1 cellular context compared by ENCODE assay signal in genomic region chr19:1000591-1001537, GRCh38.
TF ChIP-seq lines count a peak whose summit lies in the region.

No MANE protein-coding gene starts in this region.

TF ChIP-seq in IMR-90, 13 proteins besides CTCF, POLR2A, EP300 and RAD21:
- TF ChIP-seq, protein P1, sequence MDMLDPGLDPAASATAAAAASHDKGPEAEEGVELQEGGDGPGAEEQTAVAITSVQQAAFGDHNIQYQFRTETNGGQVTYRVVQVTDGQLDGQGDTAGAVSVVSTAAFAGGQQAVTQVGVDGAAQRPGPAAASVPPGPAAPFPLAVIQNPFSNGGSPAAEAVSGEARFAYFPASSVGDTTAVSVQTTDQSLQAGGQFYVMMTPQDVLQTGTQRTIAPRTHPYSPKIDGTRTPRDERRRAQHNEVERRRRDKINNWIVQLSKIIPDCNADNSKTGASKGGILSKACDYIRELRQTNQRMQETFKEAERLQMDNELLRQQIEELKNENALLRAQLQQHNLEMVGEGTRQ (IDR thresholded peaks at IDR 0.05; ENCODE audit: low read depth, low read length): no peak
- TF ChIP-seq RCOR1 (IDR thresholded peaks at IDR 0.05; ENCODE audit: insufficient replicate concordance, low read length): no peak
- TF ChIP-seq SMC3 (IDR thresholded peaks at IDR 0.05; ENCODE audit: low read depth, low read length): no peak
- TF ChIP-seq CHD1 (IDR thresholded peaks at IDR 0.05; ENCODE audit: low read depth, low read length): no peak
- no peak for TF ChIP-seq MAFK (IDR thresholded peaks at IDR 0.05; ENCODE audit: low read depth, low read length)
- no peak for TF ChIP-seq ELK1 (IDR thresholded peaks at IDR 0.05; ENCODE audit: borderline replicate concordance, low read depth, low read length)
- no peak for TF ChIP-seq CEBPB (IDR thresholded peaks at IDR 0.05; ENCODE audit: low read depth, low read length)
- TF ChIP-seq FOS (IDR thresholded peaks at IDR 0.05; ENCODE audit: low read depth, low read length): no peak
- TF ChIP-seq MXI1 (IDR thresholded peaks at IDR 0.05; ENCODE audit: borderline replicate concordance, low read depth, low read length): no peak
